11 cellular contexts compared by ENCODE assay signal in genomic region chr3:37768107-37768809, GRCh38.
DNase-seq lines count a peak whose midpoint lies in the region; ATAC-seq and TF ChIP-seq lines count a peak whose summit lies in the region.
"Had no signal": no experiment of that assay in that cellular context is flagged by ENCODE, and none has a peak within 500 bp of the region (broad histone marks: within the 10 kb centered on the region; RNA-seq: fewer than 3 reads in every experiment).

No MANE protein-coding gene starts in this region.

- H3K27me3 ChIP-seq in MM.1S (replicated peaks; ENCODE audit: insufficient read depth, low read length) (no peaks in the 10 kb centered on the region), adipocyte (replicated peaks; ENCODE audit: control insufficient read depth, insufficient read depth, low read length) (peaks cover 30% of the 10 kb centered on the region), left lung (no peaks in the 10 kb centered on the region)
- H3K27me3 ChIP-seq: adrenal gland had no signal

- DNase-seq in AG09319 (ENCODE audit: extremely low read depth, low read depth): peak; percentile 4
- no peak for DNase-seq in MM.1S
- peak; percentile 54 for DNase-seq in adipocyte (ENCODE audit: low read depth)
- DNase-seq in left lung: no peak
- DNase-seq in SIG-M5 treated with dmso at 0.1 percent for 504 hours (lab: John Stamatoyannopoulos, UW; ENCODE audit: unreplicated experiment): no peak
- DNase-seq in stimulated activated CD4-positive, alpha-beta T cell treated with anti-CD3 and anti-CD28 coated beads, Interleukin-2, amount 100 ng/mL, for 48 hours: no peak
- DNase-seq in AML-193 (lab: John Stamatoyannopoulos, UW): no peak
- DNase-seq: activated CD8-positive, alpha-beta T cell treated with anti-CD3 and anti-CD28 coated beads, Interleukin-2, amount 10 ng/mL, durations not matched to agents 7 days and 5 days; adrenal gland; NCI-H1436 had no signal

- no peaks in the 10 kb centered on the region for H4K20me1 ChIP-seq in MM.1S (ENCODE audit: insufficient read depth, low read length)

- peaks cover 8% of the 10 kb centered on the region; the same call in 1 of the 2 replicates for H3F3A ChIP-seq in MM.1S (ENCODE audit: insufficient read depth, low read length)

- no peak overlapping the region for H3K4me3 ChIP-seq in MM.1S (ENCODE audit: low read length)
- H3K4me3 ChIP-seq in adipocyte (ENCODE audit: low read length): no peak overlapping the region
- no peak overlapping the region for H3K4me3 ChIP-seq in left lung
- H3K4me3 ChIP-seq: adrenal gland had no signal

- no peaks in the 10 kb centered on the region for H3K79me2 ChIP-seq in MM.1S (ENCODE audit: low read length)

- no peaks in the 10 kb centered on the region for H3K36me3 ChIP-seq in MM.1S (replicated peaks; ENCODE audit: insufficient read depth, low read length)
- H3K36me3 ChIP-seq in adipocyte (ENCODE audit: control insufficient read depth, insufficient read depth, low read length, severe bottlenecking): no peaks in the 10 kb centered on the region
- no peaks in the 10 kb centered on the region for H3K36me3 ChIP-seq in left lung
- H3K36me3 ChIP-seq: adrenal gland had no signal

- peaks cover 14% of the 10 kb centered on the region for H3K4me1 ChIP-seq in MM.1S (ENCODE audit: low read length)
- H3K4me1 ChIP-seq in adipocyte (ENCODE audit: control insufficient read depth, insufficient read depth, low read length): peaks cover 37% of the 10 kb centered on the region
- H3K4me1 ChIP-seq in left lung: peaks cover 23 to 27% of the 10 kb centered on the region in 2 donors

- H3K27ac ChIP-seq in MM.1S (ENCODE audit: low read length) (no peak overlapping the region), left lung (peak overlapping the region in 1 of 2 donors; percentile 21)

- peak overlapping the region; percentile 66; the same call in 1 of the 2 replicates for H2AFZ ChIP-seq in MM.1S (ENCODE audit: low read length)

- H3K9me2 ChIP-seq in MM.1S (replicated peaks; ENCODE audit: insufficient read depth, low read length): no peaks in the 10 kb centered on the region

- TF ChIP-seq CTCF in AG09319 (IDR thresholded peaks at IDR 0.05; ENCODE audit: low read depth, low read length) (no peak), MM.1S (IDR thresholded peaks at IDR 0.05; ENCODE audit: low read length) (no peak), left lung (IDR thresholded peaks at IDR 0.05) (no peak)

- intact Hi-C loops in left lung (cut with DNase I): no loop called here

- H3K9me3 ChIP-seq in MM.1S (replicated peaks; ENCODE audit: insufficient read depth, low read length) (no peaks in the 10 kb centered on the region), adipocyte (ENCODE audit: control insufficient read depth, low read length) (no peaks in the 10 kb centered on the region), left lung (no peaks in the 10 kb centered on the region)
- H3K9me3 ChIP-seq: adrenal gland had no signal

- ATAC-seq in left lung (peak; percentile 64), GM19467 (IDR thresholded peaks at IDR 0.05; ENCODE audit: unreplicated experiment) (no peak)
- ATAC-seq: activated CD8-positive, alpha-beta T cell treated with anti-CD3 and anti-CD28 coated beads, Interleukin-2, amount 10 ng/mL, durations not matched to agents 7 days and 5 days had no signal

- H3K9ac ChIP-seq in MM.1S (ENCODE audit: low read length) (no peak overlapping the region), adipocyte (ENCODE audit: low read length) (no peak overlapping the region)

- no peak overlapping the region for H3K4me2 ChIP-seq in MM.1S (ENCODE audit: low read depth, low read length)

Comparison
In these comparisons a context has a peak if more than half of its experiments do, and no peak if none do; other contexts are left out.
1. DNase-seq: peak in AG09319 (single experiment) and adipocyte (single experiment); none in MM.1S (single experiment), left lung (0 of 2), SIG-M5 treated with dmso at 0.1 percent for 504 hours (single experiment), stimulated activated CD4-positive, alpha-beta T cell treated with anti-CD3 and anti-CD28 coated beads, Interleukin-2, amount 100 ng/mL, for 48 hours (0 of 2) and AML-193 (0 of 2).